33 cellular contexts compared by ENCODE assay signal in the genomic region with DNA sequence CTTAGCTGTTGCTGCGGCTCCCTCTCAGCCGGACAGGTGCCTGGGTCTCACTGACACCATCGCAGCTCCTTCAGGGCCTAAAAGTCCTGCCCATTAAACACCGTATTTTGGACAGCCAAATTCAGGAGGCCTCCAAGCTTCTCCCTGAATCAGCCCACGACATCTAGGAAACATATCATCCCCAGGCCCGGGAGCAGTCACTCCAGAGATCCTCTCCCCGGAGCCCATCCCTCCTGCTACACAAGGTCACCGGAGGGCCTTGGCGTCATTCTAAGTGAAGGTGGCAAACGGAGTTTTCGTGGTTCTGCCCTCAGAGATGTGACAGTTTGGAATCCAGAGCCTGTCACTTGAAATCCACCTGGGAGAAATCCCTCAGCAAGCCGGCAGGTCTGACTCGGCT.
"Had no signal": no experiment of that assay in that cellular context is flagged by ENCODE, and none has a peak within 500 bp of the region (broad histone marks: within the 10 kb centered on the region; RNA-seq: fewer than 3 reads in every experiment).

No MANE protein-coding gene starts in this region.

- H3K36me3 Mint-ChIP-seq: activated CD8-positive, alpha-beta memory T cell treated with anti-CD3 and anti-CD28 coated beads, Interleukin-2, amount 10 ng/mL, durations not matched to agents 7 days and 5 days had no signal

- H3K4me3 ChIP-seq: MG63, SJSA1 had no signal

- H3K27me3 Mint-ChIP-seq: activated B cell treated with CpG ODN at 0.5 μM for 24 hours; activated CD4-positive, alpha-beta memory T cell treated with anti-CD3 and anti-CD28 coated beads, Interleukin-2, amount 10 ng/mL, durations not matched to agents 7 days and 5 days; activated CD8-positive, alpha-beta memory T cell treated with anti-CD3 and anti-CD28 coated beads, Interleukin-2, amount 10 ng/mL, durations not matched to agents 7 days and 5 days; activated naive CD4-positive, alpha-beta T cell treated with anti-CD3 and anti-CD28 coated beads, Interleukin-2, amount 10 ng/mL, durations not matched to agents 7 days and 5 days; activated naive CD8-positive, alpha-beta T cell; activated naive CD8-positive, alpha-beta T cell treated with anti-CD3 and anti-CD28 coated beads, Interleukin-2, amount 50 U/mL, for 24 hours had no signal

- H3K27ac Mint-ChIP-seq: activated B cell treated with CpG ODN at 0.5 μM for 24 hours; activated CD4-positive, alpha-beta memory T cell treated with anti-CD3 and anti-CD28 coated beads, Interleukin-2, amount 10 ng/mL, durations not matched to agents 7 days and 5 days; activated CD8-positive, alpha-beta memory T cell treated with anti-CD3 and anti-CD28 coated beads, Interleukin-2, amount 10 ng/mL, durations not matched to agents 7 days and 5 days; activated naive CD4-positive, alpha-beta T cell treated with anti-CD3 and anti-CD28 coated beads, Interleukin-2, amount 10 ng/mL, durations not matched to agents 7 days and 5 days; activated naive CD8-positive, alpha-beta T cell; activated naive CD8-positive, alpha-beta T cell treated with anti-CD3 and anti-CD28 coated beads, Interleukin-2, amount 50 U/mL, for 24 hours had no signal

- H3K4me1 ChIP-seq: SJSA1 had no signal

- H3K27ac ChIP-seq: brain microvascular endothelial cell, SJSA1, VCaP had no signal

- H3K27me3 ChIP-seq: brain microvascular endothelial cell, MG63, SJSA1 had no signal

- H3K9me2 ChIP-seq: SK-N-SH had no signal

- H3K4me2 ChIP-seq: SK-N-SH had no signal

- DNase-seq: activated B cell treated with CpG ODN at 0.5 μM for 24 hours; activated CD4-positive, alpha-beta memory T cell treated with anti-CD3 and anti-CD28 coated beads, Interleukin-2, amount 10 ng/mL, durations not matched to agents 7 days and 5 days; activated CD4-positive, alpha-beta T cell treated with anti-CD3 and anti-CD28 coated beads for 48 hours; activated CD4-positive, CD25-positive, alpha-beta regulatory T cell treated with anti-CD3 and anti-CD28 coated beads, Interleukin-2, amount 50 U/mL, for 72 hours; activated CD8-positive, alpha-beta memory T cell treated with anti-CD3 and anti-CD28 coated beads for 24 hours; activated CD8-positive, alpha-beta memory T cell treated with anti-CD3 and anti-CD28 coated beads, Interleukin-2, amount 10 ng/mL, durations not matched to agents 7 days and 5 days; activated CD8-positive, alpha-beta memory T cell treated with anti-CD3 and anti-CD28 coated beads, Interleukin-2, amount 50 U/mL, for 48 hours; activated effector memory CD4-positive, alpha-beta T cell treated with Interleukin-2 at 50 U/mL for 16 hours; activated naive CD4-positive, alpha-beta T cell treated with anti-CD3 and anti-CD28 coated beads, Interleukin-2, amount 10 ng/mL, durations not matched to agents 7 days and 5 days; activated naive CD8-positive, alpha-beta T cell treated with anti-CD3 and anti-CD28 coated beads, Interleukin-2, amount 50 U/mL, for 24 hours; activated T-cell treated with anti-CD3 and anti-CD28 coated beads, Interleukin-2, amount 50 U/mL, for 48 hours; anterior cingulate cortex; brain microvascular endothelial cell; central memory CD4-positive, alpha-beta T cell; Kasumi-1; KG1; MG63; NCI-H1048; NCI-H1105 treated with DMSO at 0.1 percent for 48 hours; NCI-H1436 treated with DMSO at 0.1 percent for 48 hours; NCI-H1694 treated with DMSO at 0.1 percent for 48 hours; NCI-H2029; NCI-H345; NCI-H524 treated with DMSO at 0.1 percent for 48 hours; SHP77 treated with DMSO at 0.1 percent for 48 hours; SK-N-SH; T-helper 1 cell; T-helper 2 cell; T-helper 9 cell had no signal

- H3K36me3 ChIP-seq: brain microvascular endothelial cell, MG63, SJSA1 had no signal

- H3K4me3 Mint-ChIP-seq: activated B cell treated with CpG ODN at 0.5 μM for 24 hours; activated CD4-positive, alpha-beta memory T cell treated with anti-CD3 and anti-CD28 coated beads, Interleukin-2, amount 10 ng/mL, durations not matched to agents 7 days and 5 days; activated CD8-positive, alpha-beta memory T cell treated with anti-CD3 and anti-CD28 coated beads, Interleukin-2, amount 10 ng/mL, durations not matched to agents 7 days and 5 days; activated naive CD4-positive, alpha-beta T cell treated with anti-CD3 and anti-CD28 coated beads, Interleukin-2, amount 10 ng/mL, durations not matched to agents 7 days and 5 days; activated naive CD8-positive, alpha-beta T cell; activated naive CD8-positive, alpha-beta T cell treated with anti-CD3 and anti-CD28 coated beads, Interleukin-2, amount 50 U/mL, for 24 hours had no signal

- ATAC-seq: activated CD8-positive, alpha-beta memory T cell treated with anti-CD3 and anti-CD28 coated beads, Interleukin-2, amount 10 ng/mL, durations not matched to agents 7 days and 5 days; activated naive CD8-positive, alpha-beta T cell treated with anti-CD3 and anti-CD28 coated beads, Interleukin-2, amount 50 U/mL, for 24 hours; Panc1 had no signal

- H3K9me3 Mint-ChIP-seq: activated B cell treated with CpG ODN at 0.5 μM for 24 hours; activated CD4-positive, alpha-beta memory T cell treated with anti-CD3 and anti-CD28 coated beads, Interleukin-2, amount 10 ng/mL, durations not matched to agents 7 days and 5 days; activated naive CD4-positive, alpha-beta T cell treated with anti-CD3 and anti-CD28 coated beads, Interleukin-2, amount 10 ng/mL, durations not matched to agents 7 days and 5 days; activated naive CD8-positive, alpha-beta T cell treated with anti-CD3 and anti-CD28 coated beads, Interleukin-2, amount 50 U/mL, for 24 hours had no signal
